ENCODE assay signal across 16 cellular contexts in genomic region chr15:69956417-69956816, GRCh38.
A peak's percentile ranks its signal among the peaks of the same experiment; 100 is the strongest.
DNase-seq lines count a peak whose midpoint lies in the region; ATAC-seq, FAIRE-seq and TF ChIP-seq lines count a peak whose summit lies in the region.
"Had no signal": no experiment of that assay in that cellular context is flagged by ENCODE, and none has a peak within 500 bp of the region (broad histone marks: within the 10 kb centered on the region; RNA-seq: fewer than 3 reads in every experiment).

No MANE protein-coding gene starts in this region.

- H3K4me1 ChIP-seq in HepG2 (ENCODE audit: insufficient read depth, low read length) (no peaks in the 10 kb centered on the region), right lobe of liver (no peaks in the 10 kb centered on the region), esophagus muscularis mucosa (no peaks in the 10 kb centered on the region), GM23248 (ENCODE audit: insufficient read depth) (no peaks in the 10 kb centered on the region)
- H3K4me1 ChIP-seq: BLaER1 treated with 17β-estradiol and CSF1 and Interleukin-3, amounts not matched to agents 10 nM and 100 nM; HAP-1 had no signal

- H3K9me3 ChIP-seq in HepG2 (ENCODE audit: low read length) (no peaks in the 10 kb centered on the region), right lobe of liver (no peaks in the 10 kb centered on the region), esophagus muscularis mucosa (no peaks in the 10 kb centered on the region), GM23248 (ENCODE audit: low read depth) (no peaks in the 10 kb centered on the region)
- H3K9me3 ChIP-seq: BLaER1 treated with 17β-estradiol and CSF1 and Interleukin-3, amounts not matched to agents 10 nM and 100 nM; HAP-1 had no signal

- 18% methylated on average over 5 of the region's 5 CpGs for WGBS in HepG2 (ENCODE audit: low lambda C conversion rate)
- 48% methylated on average over 5 of the region's 5 CpGs for WGBS in right lobe of liver (ENCODE audit: insufficient coverage, low coverage, low lambda C conversion rate, missing lambda C conversion rate)
- 83% methylated on average over 5 of the region's 5 CpGs for WGBS in esophagus muscularis mucosa
- WGBS in GM23248 (ENCODE audit: low coverage in 1 of 2, low lambda C conversion rate in 2 of 2, missing lambda C conversion rate in 2 of 2), 2 experiments = 69 to 75% methylated on average over 5 of the region's 5 CpGs

- CTCF ChIA-PET in HepG2 (lab: Yijun Ruan, JAX; ENCODE audit: low intra/inter-chr PET ratio, low total read pairs) = no interaction called here

- H3K9ac ChIP-seq in HepG2 (ENCODE audit: insufficient read depth, low read depth, low read length) (no peak overlapping the region), GM23248 (no peak overlapping the region)
- H3K9ac ChIP-seq: BLaER1 treated with 17β-estradiol and CSF1 and Interleukin-3, amounts not matched to agents 10 nM and 100 nM had no signal

- no peak for FAIRE-seq in HepG2 (lab: Jason Lieb, UNC)
- FAIRE-seq: K562 had no signal

- TF ChIP-seq CTCF in HepG2 (CRISPR knock-in tag; IDR thresholded peaks at IDR 0.05) (no peak), right lobe of liver (IDR thresholded peaks at IDR 0.05) (no peak), esophagus muscularis mucosa (IDR thresholded peaks at IDR 0.05) (no peak)

- ATAC-seq in HepG2 (no peak), right lobe of liver (no peak), HG03280 (IDR thresholded peaks at IDR 0.05; ENCODE audit: unreplicated experiment) (no peak), HG03175 (IDR thresholded peaks at IDR 0.05; ENCODE audit: unreplicated experiment) (no peak)
- ATAC-seq: CD8-positive, alpha-beta T cell; K562 had no signal

- peaks cover 0 to 14% of the 10 kb centered on the region in 2 experiments; a peak in 2 of 5 replicates for H3K27me3 ChIP-seq in HepG2 (ENCODE audit: control insufficient read depth in 1 of 2, insufficient read depth in 2 of 2, low read length in 2 of 2)
- no peaks in the 10 kb centered on the region for H3K27me3 ChIP-seq in right lobe of liver
- peaks cover 0 to 27% (median 0%) of the 10 kb centered on the region in 4 donors for H3K27me3 ChIP-seq in esophagus muscularis mucosa
- peaks cover 38% of the 10 kb centered on the region; the same call in 1 of the 2 replicates for H3K27me3 ChIP-seq in GM23248 (replicated peaks; ENCODE audit: insufficient read depth)
- H3K27me3 ChIP-seq: BLaER1 treated with 17β-estradiol and CSF1 and Interleukin-3, amounts not matched to agents 10 nM and 100 nM had no signal

- H4K20me1 ChIP-seq in HepG2 (ENCODE audit: insufficient read depth, low read length) = no peaks in the 10 kb centered on the region; the same call in 1 of the 2 replicates
- no peaks in the 10 kb centered on the region for H4K20me1 ChIP-seq in GM23248 (ENCODE audit: insufficient read depth)
- H4K20me1 ChIP-seq: BLaER1 treated with 17β-estradiol and CSF1 and Interleukin-3, amounts not matched to agents 10 nM and 100 nM had no signal

- no peaks in the 10 kb centered on the region for H3F3A ChIP-seq in GM23248 (ENCODE audit: insufficient read depth)

- H2AFZ ChIP-seq in HepG2 (ENCODE audit: low read length) = no peak overlapping the region
- H2AFZ ChIP-seq in GM23248 = no peak overlapping the region

- no peak for DNase-seq in HepG2 (ENCODE audit: low spot score)
- DNase-seq in right lobe of liver = no peak
- DNase-seq in RPMI8226 = peak; percentile 78
- peak; percentile 70 for DNase-seq in esophagus muscularis mucosa (ENCODE audit: extremely low spot score)
- no peak for DNase-seq in GM23248
- DNase-seq: 8988T; Calu3; CD8-positive, alpha-beta T cell; DMS79 treated with DMSO at 0.1 percent for 48 hours; GF-D8; IMR-90 had no signal

- H3K79me2 ChIP-seq in HepG2 (ENCODE audit: insufficient read depth, low read length) (no peaks in the 10 kb centered on the region), GM23248 (ENCODE audit: insufficient read depth) (no peaks in the 10 kb centered on the region)

- no peak overlapping the region for H3K27ac ChIP-seq in HepG2 (ENCODE audit: extremely low read length, insufficient read depth, low read length)
- H3K27ac ChIP-seq in right lobe of liver = no peak overlapping the region
- no peak overlapping the region for H3K27ac ChIP-seq in esophagus muscularis mucosa (replicated peaks in 1 of 4)
- H3K27ac ChIP-seq in GM23248 = no peak overlapping the region
- H3K27ac ChIP-seq: BLaER1 treated with 17β-estradiol and CSF1 and Interleukin-3, amounts not matched to agents 10 nM and 100 nM had no signal

- H3K36me3 ChIP-seq in HepG2 (replicated peaks in 1 of 2; ENCODE audit: control insufficient read depth in 1 of 2, insufficient read depth in 2 of 2, low read length in 2 of 2) (no peaks in the 10 kb centered on the region), right lobe of liver (no peaks in the 10 kb centered on the region), esophagus muscularis mucosa (no peaks in the 10 kb centered on the region), GM23248 (ENCODE audit: low read depth) (no peaks in the 10 kb centered on the region)
- H3K36me3 ChIP-seq: BLaER1 treated with 17β-estradiol and CSF1 and Interleukin-3, amounts not matched to agents 10 nM and 100 nM; HAP-1 had no signal

- TF ChIP-seq POLR2A in HepG2 (IDR thresholded peaks at IDR 0.05; ENCODE audit: insufficient read depth in 1 of 2, low read depth in 2 of 2, low read length in 2 of 2) = no peak
- no peak for TF ChIP-seq POLR2A in right lobe of liver (IDR thresholded peaks at IDR 0.05)
- no peak for TF ChIP-seq POLR2A in esophagus muscularis mucosa (IDR thresholded peaks at IDR 0.05; ENCODE audit: low read depth)

- no peak overlapping the region for H3K4me2 ChIP-seq in HepG2 (ENCODE audit: low read depth, low read length)
- no peak overlapping the region for H3K4me2 ChIP-seq in GM23248 (ENCODE audit: unreplicated experiment)
- H3K4me2 ChIP-seq: BLaER1 treated with 17β-estradiol and CSF1 and Interleukin-3, amounts not matched to agents 10 nM and 100 nM had no signal

- no peak overlapping the region for H3K4me3 ChIP-seq in HepG2 (replicated peaks in 1 of 3; ENCODE audit: insufficient read depth in 1 of 3, low read depth in 2 of 3, low read length in 3 of 3)
- H3K4me3 ChIP-seq in right lobe of liver = no peak overlapping the region
- no peak overlapping the region for H3K4me3 ChIP-seq in esophagus muscularis mucosa
- H3K4me3 ChIP-seq in GM23248 = no peak overlapping the region
- H3K4me3 ChIP-seq: BLaER1 treated with 17β-estradiol and CSF1 and Interleukin-3, amounts not matched to agents 10 nM and 100 nM; HAP-1; K562 had no signal

- H3K9me2 ChIP-seq in GM23248 (ENCODE audit: insufficient read depth) = no peaks in the 10 kb centered on the region

- BruUV-seq in HepG2 (replicated peaks; lab: Mats Ljungman, UMichigan) = no TSS peak

- intact Hi-C loops in HepG2 (cut with micrococcal nuclease; ENCODE audit: unreplicated experiment) = no loop called here
- intact Hi-C loops in right lobe of liver (cut with DNase I) = no loop called here
- intact Hi-C loops in esophagus muscularis mucosa (cut with DNase I) = no loop called here

- POLR2A ChIA-PET in HepG2 (lab: Yijun Ruan, JAX) = no interaction called here

- no peak for TF ChIP-seq RAD21 in HepG2 (CRISPR knock-in tag; IDR thresholded peaks at IDR 0.05)

- TF ChIP-seq EP300 in HepG2 (IDR thresholded peaks at IDR 0.05; ENCODE audit: low read depth in 2 of 2, low read length in 2 of 2) (no peak), HepG2 (CRISPR knock-in tag; IDR thresholded peaks at IDR 0.05; ENCODE audit: borderline replicate concordance) (no peak), esophagus muscularis mucosa (IDR thresholded peaks at IDR 0.05) (no peak)

- in situ Hi-C loops in HepG2 (cut with HindIII; ENCODE audit: extremely low pct_ligation_motif_present, low pct_unique_long_range_greater_than_20kb) (no loop called here), GM23248 (cut with MboI) (no loop called here)

TF ChIP-seq in HepG2, 621 proteins besides CTCF, POLR2A, EP300 and RAD21 (continues in another document):
- TF ChIP-seq PRPF4 (IDR thresholded peaks at IDR 0.05; ENCODE audit: low read depth, low read length, poor library complexity, severe bottlenecking) = no peak
- no peak for TF ChIP-seq ARHGAP35 (CRISPR knock-in tag; IDR thresholded peaks at IDR 0.05; ENCODE audit: borderline replicate concordance)
- no peak for TF ChIP-seq SMAD1 (CRISPR knock-in tag; IDR thresholded peaks at IDR 0.05; ENCODE audit: borderline replicate concordance, low read depth)
- no peak for TF ChIP-seq SATB2 (CRISPR knock-in tag; IDR thresholded peaks at IDR 0.05)
- peak; percentile 81 for TF ChIP-seq MNT (IDR thresholded peaks at IDR 0.05)
- no peak for TF ChIP-seq ZFP82 (CRISPR knock-in tag; IDR thresholded peaks at IDR 0.05; ENCODE audit: borderline replicate concordance)
- TF ChIP-seq ZSCAN5A (CRISPR knock-in tag; IDR thresholded peaks at IDR 0.05; ENCODE audit: borderline replicate concordance) = no peak
- TF ChIP-seq ZEB1 (IDR thresholded peaks at IDR 0.05; ENCODE audit: insufficient replicate concordance, low read depth) = no peak
- TF ChIP-seq GATAD2A (CRISPR knock-in tag; IDR thresholded peaks at IDR 0.05) = no peak
- no peak for TF ChIP-seq THYN1 (CRISPR knock-in tag; IDR thresholded peaks at IDR 0.05; ENCODE audit: borderline replicate concordance, low read depth)
- no peak for TF ChIP-seq MATR3 (CRISPR knock-in tag; IDR thresholded peaks at IDR 0.05)

Comparison
In these comparisons a context has a peak if more than half of its experiments do, and no peak if none do; other contexts are left out.
1. DNase-seq: peak in RPMI8226 (single experiment) and esophagus muscularis mucosa (single experiment); none in HepG2 (single experiment), right lobe of liver (0 of 3) and GM23248 (single experiment).